In the genomic region with DNA sequence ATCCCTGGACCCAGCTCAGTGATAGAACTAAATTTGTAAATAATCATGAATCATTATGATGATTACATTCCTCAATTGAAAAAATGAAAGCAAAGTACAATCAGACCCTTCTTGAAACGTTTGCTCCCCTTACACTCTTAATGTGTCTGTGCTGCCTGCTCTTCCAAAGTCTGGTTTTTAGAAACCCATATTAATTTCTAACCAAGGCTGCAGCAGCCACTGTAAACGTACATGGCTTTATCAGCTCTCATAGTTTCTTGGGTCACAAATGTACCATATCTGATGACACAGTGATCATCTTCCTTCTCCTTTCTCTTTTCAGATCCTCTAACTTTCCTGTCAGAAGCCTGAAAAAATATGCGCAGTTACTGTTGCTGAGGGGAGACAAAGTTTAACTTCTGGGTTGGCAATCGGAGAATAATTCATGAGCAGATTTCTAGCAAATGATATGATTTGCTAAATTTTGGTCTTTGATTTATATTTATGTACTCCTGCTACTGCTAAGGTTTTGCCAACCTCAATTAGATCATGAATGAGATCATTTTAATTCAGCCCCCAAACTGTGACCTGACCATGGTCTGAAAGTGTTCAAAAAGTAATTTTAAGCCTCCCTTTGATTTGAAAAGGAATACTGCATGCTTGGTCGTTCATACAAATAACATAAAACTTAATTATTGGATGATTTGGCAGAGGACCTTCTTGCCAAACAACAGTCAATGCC, we compare ENCODE assay signal across 12 cellular contexts. TPM values are rescaled to one million over a fixed set of nuclear protein-coding genes. Genes with fewer than 3 reads are reported as not detected.
A peak's percentile ranks its signal among the peaks of the same experiment; 100 is the strongest.
DNase-seq lines count a peak whose midpoint lies in the region; ATAC-seq and TF ChIP-seq lines count a peak whose summit lies in the region.
"Had no signal": no experiment of that assay in that cellular context is flagged by ENCODE, and none has a peak within 500 bp of the region (broad histone marks: within the 10 kb centered on the region; RNA-seq: fewer than 3 reads in every experiment).

No MANE protein-coding gene starts in this region.

- no peaks in the 10 kb centered on the region for H3K36me3 ChIP-seq in gastroesophageal sphincter
- H3K36me3 ChIP-seq in skeletal muscle satellite cell (ENCODE audit: insufficient read depth, low read length), result peaks cover 5% of the 10 kb centered on the region
- H3K36me3 ChIP-seq in HAP-1 (replicated peaks), result no peaks in the 10 kb centered on the region
- H3K36me3 ChIP-seq: pancreas had no signal

- H3K4me3 ChIP-seq in gastroesophageal sphincter (peak overlapping the region in 1 of 2 donors; percentile 17), skeletal muscle satellite cell (ENCODE audit: low read length) (peak overlapping the region; percentile 62), HAP-1 (no peak overlapping the region)
- H3K4me3 ChIP-seq: pancreas had no signal

- no peak overlapping the region for H3K4me3 Mint-ChIP-seq in T-helper 17 cell
- H3K4me3 Mint-ChIP-seq: activated T-helper 17 cell treated with anti-CD3 and anti-CD28 coated beads, Interleukin-2, amount 50 U/mL, for 72 hours had no signal

- no peak for ATAC-seq in T-helper 17 cell
- no peak for ATAC-seq in gastroesophageal sphincter
- ATAC-seq in HG03159 (IDR thresholded peaks at IDR 0.05; ENCODE audit: unreplicated experiment), result no peak
- ATAC-seq in HG03565 (IDR thresholded peaks at IDR 0.05; ENCODE audit: unreplicated experiment), result no peak
- ATAC-seq: activated T-helper 17 cell treated with anti-CD3 and anti-CD28 coated beads, Interleukin-2, amount 50 U/mL, for 72 hours had no signal

- no peak for TF ChIP-seq EP300 in gastroesophageal sphincter (IDR thresholded peaks at IDR 0.05)

- peak; percentile 53 for DNase-seq in ELR (ENCODE audit: low read depth)
- no peak for DNase-seq in T-helper 17 cell
- no peak for DNase-seq in HAP-1 (ENCODE audit: low spot score in 2 of 2)
- DNase-seq in DMS153 treated with DMSO at 0.1 percent for 48 hours (lab: John Stamatoyannopoulos, UW; ENCODE audit: unreplicated experiment), result no peak
- DNase-seq: NCI-H1105, pancreas, SHP77 treated with DMSO at 0.1 percent for 48 hours had no signal

- peak overlapping the region; percentile 29 to 94 (median 72) for H3K27ac ChIP-seq in gastroesophageal sphincter

- in situ Hi-C loops in HAP-1 (cut with MboI; ENCODE audit: low sequenced_read_pairs), result no loop called here

- peak overlapping the region; percentile 9 for H3K27ac Mint-ChIP-seq in T-helper 17 cell
- H3K27ac Mint-ChIP-seq: activated T-helper 17 cell treated with anti-CD3 and anti-CD28 coated beads, Interleukin-2, amount 50 U/mL, for 72 hours had no signal

- H3K4me1 ChIP-seq in gastroesophageal sphincter, result peaks cover 0 to 43% (median 6%) of the 10 kb centered on the region in 3 donors
- H3K4me1 ChIP-seq in skeletal muscle satellite cell (ENCODE audit: control insufficient read depth, insufficient read depth, low read length), result peaks cover 95% of the 10 kb centered on the region
- H3K4me1 ChIP-seq in HAP-1, result peaks cover 95% of the 10 kb centered on the region

- no peak for TF ChIP-seq POLR2A in gastroesophageal sphincter (IDR thresholded peaks at IDR 0.05)

- peak overlapping the region; percentile 89 for H3K4me2 ChIP-seq in skeletal muscle satellite cell (ENCODE audit: low read length)

- peaks cover 56% of the 10 kb centered on the region for H3K27me3 Mint-ChIP-seq in T-helper 17 cell

- WGBS in gastroesophageal sphincter (ENCODE audit: low coverage in 1 of 2), 2 donors, result 12 to 36% methylated on average over 3 to 5 of the region's 5 CpGs

- H3K27me3 ChIP-seq in gastroesophageal sphincter, result no peaks in the 10 kb centered on the region
- H3K27me3 ChIP-seq in skeletal muscle satellite cell (ENCODE audit: control insufficient read depth, insufficient read depth, low read length), result no peaks in the 10 kb centered on the region
- H3K27me3 ChIP-seq in HAP-1 (ENCODE audit: low read depth), result no peaks in the 10 kb centered on the region

- peak overlapping the region; percentile 94 for H3K9ac ChIP-seq in skeletal muscle satellite cell (ENCODE audit: low read depth, low read length)

- no peak for TF ChIP-seq CTCF in gastroesophageal sphincter (IDR thresholded peaks at IDR 0.05)

- H3K9me3 ChIP-seq in T-helper 17 cell (ENCODE audit: control insufficient read depth, low read length, poor library complexity, severe bottlenecking), result no peaks in the 10 kb centered on the region
- no peaks in the 10 kb centered on the region for H3K9me3 ChIP-seq in gastroesophageal sphincter
- no peaks in the 10 kb centered on the region for H3K9me3 ChIP-seq in skeletal muscle satellite cell (replicated peaks; ENCODE audit: low read length)
- H3K9me3 ChIP-seq in HAP-1, result no peaks in the 10 kb centered on the region
- H3K9me3 ChIP-seq: pancreas had no signal

- no peaks in the 10 kb centered on the region for H3K36me3 Mint-ChIP-seq in T-helper 17 cell (ENCODE audit: low read depth)

- H3K4me1 Mint-ChIP-seq in T-helper 17 cell, result peaks cover 10% of the 10 kb centered on the region

RNA-seq across cellular contexts. Expression of gene ZEB2, which starts 12.3 kb away (rescaled TPM):
- total RNA-seq in T-helper 17 cell (10 to 100 TPM; 49.5 to 61.1 TPM), gastroesophageal sphincter (10 to 100 TPM; 42.3 to 95.7 (median 53.8) TPM)
- total RNA-seq in skeletal muscle satellite cell (2012; rRNA removed), result 57.8 and 63.1 TPM in 2 replicates
